ENCODE assay signal across 29 cellular contexts in genomic region chr20:24472426-24472825, GRCh38. TPM values are rescaled to one million over a fixed set of nuclear protein-coding genes. Genes with fewer than 3 reads are reported as not detected.
"Had no signal": no experiment of that assay in that cellular context is flagged by ENCODE, and none has a peak within 500 bp of the region (broad histone marks: within the 10 kb centered on the region; RNA-seq: fewer than 3 reads in every experiment).

No MANE protein-coding gene starts in this region.

- H3K4me1 ChIP-seq: colonic mucosa, prostate gland had no signal

- ATAC-seq: heart right ventricle; left lobe of liver; lower lobe of right lung; mucosa of descending colon; natural killer cell treated with Interleukin-12 subunit alpha and Interleukin-12 subunit beta and Interleukin-15 and Interleukin-18, amount 100 ng/mL, for 72 hours had no signal

- H3K4me3 ChIP-seq: ascending aorta, colonic mucosa, esophagus squamous epithelium, heart right ventricle, lower lobe of right lung, mucosa of descending colon, prostate gland, tibial nerve had no signal

- H3K27me3 ChIP-seq: ascending aorta had no signal

- H3K9me3 ChIP-seq: ascending aorta, colonic mucosa, esophagus squamous epithelium, heart right ventricle, lower lobe of right lung, mucosa of descending colon, neutrophil, prostate gland, tibial nerve had no signal

- H3K27ac ChIP-seq: ascending aorta, colonic mucosa, epithelial cell of prostate, esophagus squamous epithelium, lower lobe of right lung, neutrophil, prostate gland, tibial nerve had no signal

- H3K36me3 ChIP-seq: ascending aorta, colonic mucosa, esophagus squamous epithelium, heart right ventricle, lower lobe of right lung, neutrophil, prostate gland, tibial nerve had no signal

- DNase-seq: activated CD4-positive, alpha-beta T cell treated with anti-CD3 and anti-CD28 coated beads for 4 hours; activated CD4-positive, alpha-beta T cell treated with anti-CD3 and anti-CD28 coated beads, Interleukin-2, amount 50 U/mL, for 4 hours; activated CD4-positive, CD25-positive, alpha-beta regulatory T cell; activated CD8-positive, alpha-beta memory T cell treated with anti-CD3 and anti-CD28 coated beads for 24 hours; activated gamma-delta T cell; activated naive CD4-positive, alpha-beta T cell treated with anti-CD3 and anti-CD28 coated beads, Interleukin-2, amount 10 ng/mL, durations not matched to agents 7 days and 5 days; activated naive CD8-positive, alpha-beta T cell treated with anti-CD3 and anti-CD28 coated beads, Interleukin-2, amount 10 ng/mL, durations not matched to agents 7 days and 5 days; colonic mucosa; effector CD8-positive, alpha-beta T cell; esophagus squamous epithelium; foreskin melanocyte; heart right ventricle; kidney glomerular epithelial cell; lower lobe of right lung; mucosa of descending colon; stimulated activated CD4-positive, alpha-beta T cell treated with anti-CD3 and anti-CD28 coated beads, Interleukin-15, amount 100 ng/mL, for 24 hours; stimulated activated naive CD4-positive, alpha-beta T cell; T-helper 1 cell had no signal

RNA-seq across cellular contexts. Expression of gene SYNDIG1, which starts 3.0 kb away (rescaled TPM):
- total RNA-seq: activated naive CD8-positive, alpha-beta T cell treated with anti-CD3 and anti-CD28 coated beads, Interleukin-2, amount 10 ng/mL, durations not matched to agents 7 days and 5 days; activated T-helper 1 cell treated with anti-CD3 and anti-CD28 coated beads, Interleukin-12 subunit alpha, Interleukin-12 subunit beta, Interleukin-2, Interleukin-4 antibody, amounts not matched to agents 30 ng/mL and 10 ng/mL and 1 ng/mL, durations not matched to agents 14 hours and 24 hours and 36 hours; dermis microvascular lymphatic vessel endothelial cell; esophagus squamous epithelium; glomerular endothelial cell; left lobe of liver; myocyte; natural killer cell treated with Interleukin-12 subunit alpha and Interleukin-12 subunit beta and Interleukin-15 and Interleukin-18, amount 100 ng/mL, for 72 hours had no signal
